In genomic region chr5:168347368-168347767, GRCh38 we compare ENCODE assay signal across 13 cellular contexts. TPM values are rescaled to one million over a fixed set of nuclear protein-coding genes. Genes with fewer than 3 reads are reported as not detected.
DNase-seq lines count a peak whose midpoint lies in the region; ATAC-seq lines count a peak whose summit lies in the region.
"Had no signal": no experiment of that assay in that cellular context is flagged by ENCODE, and none has a peak within 500 bp of the region (broad histone marks: within the 10 kb centered on the region; RNA-seq: fewer than 3 reads in every experiment).

No MANE protein-coding gene starts in this region.

- ATAC-seq in GM18520 (IDR thresholded peaks at IDR 0.05; ENCODE audit: unreplicated experiment) (peak; percentile 82), GM21723 (IDR thresholded peaks at IDR 0.05; ENCODE audit: unreplicated experiment) (peak; percentile 76), HG02678 (IDR thresholded peaks at IDR 0.05; ENCODE audit: unreplicated experiment) (no peak)
- no peak for ATAC-seq in activated T-cell treated with anti-CD3 and anti-CD28 coated beads, Interleukin-2, amount 50 U/mL, for 4 hours

- no peaks in the 10 kb centered on the region for H3K36me3 Mint-ChIP-seq in activated T-cell treated with anti-CD3 and anti-CD28 coated beads, Interleukin-2, amount 50 U/mL, for 4 hours (ENCODE audit: insufficient read depth)
- H3K36me3 Mint-ChIP-seq: CD4-positive, CD25-positive, alpha-beta regulatory T cell had no signal

- no peaks in the 10 kb centered on the region for H3K9me3 Mint-ChIP-seq in activated T-cell treated with anti-CD3 and anti-CD28 coated beads, Interleukin-2, amount 50 U/mL, for 4 hours

- peaks cover 2% of the 10 kb centered on the region for H3K27me3 Mint-ChIP-seq in activated T-cell treated with anti-CD3 and anti-CD28 coated beads, Interleukin-2, amount 50 U/mL, for 4 hours (ENCODE audit: low read depth)

- H3K4me3 Mint-ChIP-seq in activated T-cell treated with anti-CD3 and anti-CD28 coated beads, Interleukin-2, amount 50 U/mL, for 4 hours: no peak overlapping the region
- H3K4me3 Mint-ChIP-seq: CD4-positive, CD25-positive, alpha-beta regulatory T cell had no signal

- H3K4me1 Mint-ChIP-seq in activated T-cell treated with anti-CD3 and anti-CD28 coated beads, Interleukin-2, amount 50 U/mL, for 4 hours (ENCODE audit: low read depth): no peaks in the 10 kb centered on the region

- DNase-seq in MV-4-11 (lab: John Stamatoyannopoulos, UW): peak; percentile 66
- DNase-seq in pons (ENCODE audit: low spot score): peak; percentile 39
- DNase-seq in foreskin melanocyte: no peak
- no peak for DNase-seq in HuH-7.5 (ENCODE audit: low spot score)
- DNase-seq in activated T-cell treated with anti-CD3 and anti-CD28 coated beads, Interleukin-2, amount 50 U/mL, for 4 hours: no peak
- DNase-seq: activated gamma-delta T cell; caudate nucleus; CD4-positive, CD25-positive, alpha-beta regulatory T cell; IMR-90; NCI-H187 treated with DMSO at 0.1 percent for 48 hours had no signal

RNA-seq across cellular contexts. Expression of gene WWC1, which starts 55.9 kb away (rescaled TPM):
- 1 to 10 TPM in 2 of 3 donors, under 1 TPM in 1; 0.86 to 5.0 (median 1.7) TPM for total RNA-seq in activated T-cell treated with anti-CD3 and anti-CD28 coated beads, Interleukin-2, amount 50 U/mL, for 4 hours

Comparison
In these comparisons a context has a peak if more than half of its experiments do, and no peak if none do; other contexts are left out.
1. ATAC-seq: peak in GM18520 (single experiment) and GM21723 (single experiment); none in HG02678 (single experiment) and activated T-cell treated with anti-CD3 and anti-CD28 coated beads, Interleukin-2, amount 50 U/mL, for 4 hours (0 of 2).
2. DNase-seq: peak in MV-4-11 (single experiment) and pons (single experiment); none in foreskin melanocyte (single experiment), HuH-7.5 (single experiment) and activated T-cell treated with anti-CD3 and anti-CD28 coated beads, Interleukin-2, amount 50 U/mL, for 4 hours (single experiment).